In genomic region chr12:60847281-60847680, GRCh38 we compare ENCODE assay signal across 11 cellular contexts.
"Had no signal": no experiment of that assay in that cellular context is flagged by ENCODE, and none has a peak within 500 bp of the region (broad histone marks: within the 10 kb centered on the region; RNA-seq: fewer than 3 reads in every experiment).

No MANE protein-coding gene starts in this region.

- H3K36me3 ChIP-seq: HAP-1 had no signal

- H3K4me2 ChIP-seq: GM23338 had no signal

- H3K27ac ChIP-seq: GM23248 had no signal

- ATAC-seq: GM23338, HCT116 had no signal

- H3K9me3 ChIP-seq: HAP-1 had no signal

- H3K4me1 ChIP-seq: HAP-1 had no signal

- H3K4me3 ChIP-seq: GM23248, GM23338, HAP-1 had no signal

- H2AFZ ChIP-seq: GM23248, GM23338 had no signal

- H3K9ac ChIP-seq: GM23248 had no signal

- DNase-seq: GM23248, GOT3, H7, H9, HCEC 1CT, HFFc6 had no signal

- FAIRE-seq: H1, H54 had no signal
